ENCODE assay signal across 17 cellular contexts in genomic region chr7:17139081-17139480, GRCh38.
A peak's percentile ranks its signal among the peaks of the same experiment; 100 is the strongest.
DNase-seq lines count a peak whose midpoint lies in the region; ATAC-seq, FAIRE-seq and TF ChIP-seq lines count a peak whose summit lies in the region.
"Had no signal": no experiment of that assay in that cellular context is flagged by ENCODE, and none has a peak within 500 bp of the region (broad histone marks: within the 10 kb centered on the region; RNA-seq: fewer than 3 reads in every experiment).

No MANE protein-coding gene starts in this region.

- no peak overlapping the region for H3K23ac ChIP-seq in trophoblast cell (ENCODE audit: low read length)

- H3K9me3 ChIP-seq in HepG2 (ENCODE audit: low read length) (no peaks in the 10 kb centered on the region), trophoblast cell (ENCODE audit: insufficient read depth, low read depth, low read length) (no peaks in the 10 kb centered on the region)
- H3K9me3 ChIP-seq: esophagus muscularis mucosa, neutrophil, testis had no signal

- no peak overlapping the region for H4K12ac ChIP-seq in trophoblast cell (ENCODE audit: low read depth, low read length)

- POLR2A ChIA-PET in HepG2 (lab: Yijun Ruan, JAX) = interaction anchor here (1.0 to 2.0 kb wide), 2 partner anchors 9 to 149 kb away, joined by 4 to 7 read pairs; no protein-coding TSS in a partner anchor

- H4K8ac ChIP-seq in trophoblast cell (ENCODE audit: low read depth, low read length) = no peak overlapping the region

- ATAC-seq in HepG2 = no peak

- H4K20me1 ChIP-seq in HepG2 (ENCODE audit: insufficient read depth, low read length) = no peaks in the 10 kb centered on the region

- no peak for FAIRE-seq in HepG2 (lab: Jason Lieb, UNC)

- peaks cover 9% of the 10 kb centered on the region for H3K9me3 Mint-ChIP-seq in activated naive CD4-positive, alpha-beta T cell treated with anti-CD3 and anti-CD28 coated beads, Interleukin-2, amount 50 U/mL, for 24 hours
- H3K9me3 Mint-ChIP-seq in activated T-helper 1 cell treated with anti-CD3 and anti-CD28 coated beads, Interleukin-12 subunit alpha, Interleukin-12 subunit beta, Interleukin-2, Interleukin-4 antibody, amounts not matched to agents 30 ng/mL and 10 ng/mL and 1 ng/mL, durations not matched to agents 14 hours and 24 hours and 36 hours = peaks cover 6% of the 10 kb centered on the region

- no TSS peak for BruUV-seq in HepG2 (replicated peaks; lab: Mats Ljungman, UMichigan)

- H3K27ac Mint-ChIP-seq in activated naive CD4-positive, alpha-beta T cell treated with anti-CD3 and anti-CD28 coated beads, Interleukin-2, amount 50 U/mL, for 24 hours = peak overlapping the region; percentile 99
- H3K27ac Mint-ChIP-seq in activated T-helper 1 cell treated with anti-CD3 and anti-CD28 coated beads, Interleukin-12 subunit alpha, Interleukin-12 subunit beta, Interleukin-2, Interleukin-4 antibody, amounts not matched to agents 30 ng/mL and 10 ng/mL and 1 ng/mL, durations not matched to agents 14 hours and 24 hours and 36 hours = peak overlapping the region; percentile 81

- TF ChIP-seq POLR2A in HepG2 (IDR thresholded peaks at IDR 0.05; ENCODE audit: insufficient read depth in 1 of 2, low read depth in 2 of 2, low read length in 2 of 2) = no peak

- no peak overlapping the region for H3K18ac ChIP-seq in trophoblast cell (ENCODE audit: low read length)

- H3K4me1 Mint-ChIP-seq in activated naive CD4-positive, alpha-beta T cell treated with anti-CD3 and anti-CD28 coated beads, Interleukin-2, amount 50 U/mL, for 24 hours = peaks cover 69% of the 10 kb centered on the region
- peaks cover 66% of the 10 kb centered on the region for H3K4me1 Mint-ChIP-seq in activated T-helper 1 cell treated with anti-CD3 and anti-CD28 coated beads, Interleukin-12 subunit alpha, Interleukin-12 subunit beta, Interleukin-2, Interleukin-4 antibody, amounts not matched to agents 30 ng/mL and 10 ng/mL and 1 ng/mL, durations not matched to agents 14 hours and 24 hours and 36 hours (ENCODE audit: low read depth)

- no peak overlapping the region for H3K27ac ChIP-seq in HepG2 (ENCODE audit: extremely low read length, insufficient read depth, low read length)
- H3K27ac ChIP-seq in trophoblast cell (ENCODE audit: low read depth, low read length) = no peak overlapping the region
- H3K27ac ChIP-seq: esophagus muscularis mucosa, neutrophil, testis had no signal

- H2AK5ac ChIP-seq in trophoblast cell (ENCODE audit: low read length) = no peak overlapping the region

- no peak overlapping the region for H3K4me3 ChIP-seq in HepG2 (replicated peaks in 1 of 3; ENCODE audit: insufficient read depth in 1 of 3, low read depth in 2 of 3, low read length in 3 of 3)
- no peak overlapping the region for H3K4me3 ChIP-seq in trophoblast cell (ENCODE audit: low read depth, low read length)
- H3K4me3 ChIP-seq: esophagus muscularis mucosa, skin epidermis, testis had no signal

- no peak overlapping the region for H4K91ac ChIP-seq in trophoblast cell (ENCODE audit: low read depth, low read length)

- H3K36me3 ChIP-seq in HepG2 (replicated peaks in 1 of 2; ENCODE audit: control insufficient read depth in 1 of 2, insufficient read depth in 2 of 2, low read length in 2 of 2) (no peaks in the 10 kb centered on the region), trophoblast cell (ENCODE audit: control insufficient read depth in 1 of 2, insufficient read depth in 2 of 2, low read length in 2 of 2) (no peaks in the 10 kb centered on the region)
- H3K36me3 ChIP-seq: esophagus muscularis mucosa, neutrophil had no signal

- no peak overlapping the region for H2BK120ac ChIP-seq in trophoblast cell (ENCODE audit: insufficient read depth, low read length, poor library complexity)

- no peak overlapping the region for H2BK12ac ChIP-seq in trophoblast cell (ENCODE audit: low read length)

- peaks cover 75% of the 10 kb centered on the region for H3K4me1 ChIP-seq in HepG2 (ENCODE audit: insufficient read depth, low read length)
- H3K4me1 ChIP-seq in trophoblast cell (ENCODE audit: control insufficient read depth in 1 of 2, insufficient read depth in 2 of 2, low read length in 2 of 2) = no peaks in the 10 kb centered on the region
- H3K4me1 ChIP-seq: testis had no signal

- intact Hi-C loops in activated T-helper 1 cell treated with anti-CD3 and anti-CD28 coated beads, Interleukin-12 subunit alpha, Interleukin-12 subunit beta, Interleukin-2, Interleukin-4 antibody, amounts not matched to agents 30 ng/mL and 10 ng/mL and 1 ng/mL, durations not matched to agents 14 hours and 24 hours and 36 hours (cut with micrococcal nuclease) = loop anchor here (1.0 to 10.0 kb wide), 6 partner anchors 20 to 514 kb away; no protein-coding TSS in a partner anchor
- intact Hi-C loops in HepG2 (cut with micrococcal nuclease; ENCODE audit: unreplicated experiment) = no loop called here

- 67% methylated on average over 1 of the region's 1 CpG for WGBS in HepG2 (ENCODE audit: low lambda C conversion rate)
- no CpG with 5 or more reads among the region's 1 CpG for WGBS in trophoblast cell (ENCODE audit: extremely low coverage, insufficient coverage, insufficient read length)

- H3K4ac ChIP-seq in trophoblast cell (ENCODE audit: low read depth, low read length) = no peak overlapping the region

- no peak overlapping the region for H3K14ac ChIP-seq in trophoblast cell (ENCODE audit: low read length)

- H3K9ac ChIP-seq in HepG2 (ENCODE audit: insufficient read depth, low read depth, low read length) = 0 out of 2 replicates have a peak overlapping the region, but pooled peaks have one; percentile 1
- H3K9ac ChIP-seq in trophoblast cell (ENCODE audit: low read length) = no peak overlapping the region

- H3K27me3 ChIP-seq in HepG2 (ENCODE audit: control insufficient read depth in 1 of 2, insufficient read depth in 2 of 2, low read length in 2 of 2) (no peaks in the 10 kb centered on the region), trophoblast cell (ENCODE audit: insufficient read depth, low read length) (no peaks in the 10 kb centered on the region)
- H3K27me3 ChIP-seq: esophagus muscularis mucosa, neutrophil, testis had no signal

- H3K4me3 Mint-ChIP-seq in activated naive CD4-positive, alpha-beta T cell treated with anti-CD3 and anti-CD28 coated beads, Interleukin-2, amount 50 U/mL, for 24 hours = peak overlapping the region; percentile 72
- H3K4me3 Mint-ChIP-seq in activated T-helper 1 cell treated with anti-CD3 and anti-CD28 coated beads, Interleukin-12 subunit alpha, Interleukin-12 subunit beta, Interleukin-2, Interleukin-4 antibody, amounts not matched to agents 30 ng/mL and 10 ng/mL and 1 ng/mL, durations not matched to agents 14 hours and 24 hours and 36 hours = no peak overlapping the region

- no peak overlapping the region for H2BK5ac ChIP-seq in trophoblast cell (ENCODE audit: low read depth, low read length, poor library complexity)

- H3K4me2 ChIP-seq in HepG2 (ENCODE audit: low read depth, low read length) (0 out of 2 replicates have a peak overlapping the region, but pooled peaks have one; percentile 15), trophoblast cell (ENCODE audit: low read length) (no peak overlapping the region)

- in situ Hi-C loops in HepG2 (cut with HindIII; ENCODE audit: extremely low pct_ligation_motif_present, low pct_unique_long_range_greater_than_20kb) = no loop called here

- H3K36me3 Mint-ChIP-seq in activated naive CD4-positive, alpha-beta T cell treated with anti-CD3 and anti-CD28 coated beads, Interleukin-2, amount 50 U/mL, for 24 hours = peaks cover 1% of the 10 kb centered on the region
- peaks cover 1% of the 10 kb centered on the region for H3K36me3 Mint-ChIP-seq in activated T-helper 1 cell treated with anti-CD3 and anti-CD28 coated beads, Interleukin-12 subunit alpha, Interleukin-12 subunit beta, Interleukin-2, Interleukin-4 antibody, amounts not matched to agents 30 ng/mL and 10 ng/mL and 1 ng/mL, durations not matched to agents 14 hours and 24 hours and 36 hours (ENCODE audit: low read depth)

- no peak for TF ChIP-seq RAD21 in HepG2 (CRISPR knock-in tag; IDR thresholded peaks at IDR 0.05)

- H3K79me2 ChIP-seq in HepG2 (ENCODE audit: insufficient read depth, low read length) (peaks cover 8% of the 10 kb centered on the region), trophoblast cell (ENCODE audit: control insufficient read depth, insufficient read depth, low read length, poor library complexity) (no peaks in the 10 kb centered on the region)

- H2AFZ ChIP-seq in HepG2 (ENCODE audit: low read length) (peak overlapping the region; percentile 24), trophoblast cell (ENCODE audit: insufficient read depth, low read length, poor library complexity) (no peak overlapping the region)

- no peak for DNase-seq in activated naive CD4-positive, alpha-beta T cell treated with anti-CD3 and anti-CD28 coated beads, Interleukin-2, amount 50 U/mL, for 16 hours
- DNase-seq in activated T-helper 1 cell treated with anti-CD3 and anti-CD28 coated beads, Interleukin-12 subunit alpha, Interleukin-12 subunit beta, Interleukin-2, Interleukin-4 antibody, amounts not matched to agents 30 ng/mL and 10 ng/mL and 1 ng/mL, durations not matched to agents 14 hours and 24 hours and 36 hours (ENCODE audit: low spot score) = no peak
- no peak for DNase-seq in HepG2 (ENCODE audit: low spot score)
- no peak for DNase-seq in trophoblast cell
- DNase-seq in superior temporal gyrus (ENCODE audit: extremely low spot score) = no peak
- DNase-seq in germinal center (ENCODE audit: low spot score) = no peak
- DNase-seq in NCI-H1436 (lab: John Stamatoyannopoulos, UW) = no peak
- DNase-seq: activated CD4-positive, CD25-positive, alpha-beta regulatory T cell treated with anti-CD3 and anti-CD28 coated beads, Interleukin-2, amount 50 U/mL, for 72 hours; DMS153; KG1; NCI-H1436 treated with DMSO at 0.1 percent for 48 hours; NCI-H510A treated with DMSO at 0.1 percent for 48 hours; testis had no signal

- no peak for TF ChIP-seq CTCF in HepG2 (CRISPR knock-in tag; IDR thresholded peaks at IDR 0.05)

- H3K27me3 Mint-ChIP-seq in activated naive CD4-positive, alpha-beta T cell treated with anti-CD3 and anti-CD28 coated beads, Interleukin-2, amount 50 U/mL, for 24 hours = no peaks in the 10 kb centered on the region
- H3K27me3 Mint-ChIP-seq in activated T-helper 1 cell treated with anti-CD3 and anti-CD28 coated beads, Interleukin-12 subunit alpha, Interleukin-12 subunit beta, Interleukin-2, Interleukin-4 antibody, amounts not matched to agents 30 ng/mL and 10 ng/mL and 1 ng/mL, durations not matched to agents 14 hours and 24 hours and 36 hours (ENCODE audit: insufficient read depth) = no peaks in the 10 kb centered on the region

- TF ChIP-seq EP300 in HepG2 (IDR thresholded peaks at IDR 0.05; ENCODE audit: low read depth in 2 of 2, low read length in 2 of 2) (no peak), HepG2 (CRISPR knock-in tag; IDR thresholded peaks at IDR 0.05; ENCODE audit: borderline replicate concordance) (no peak)

- no peaks in the 10 kb centered on the region for H3K79me1 ChIP-seq in trophoblast cell (ENCODE audit: low read length)

- CTCF ChIA-PET in HepG2 (lab: Yijun Ruan, JAX; ENCODE audit: low intra/inter-chr PET ratio, low total read pairs) = no interaction called here
